Comparison of ENCODE assay signal across 10 cellular contexts in the genomic region with DNA sequence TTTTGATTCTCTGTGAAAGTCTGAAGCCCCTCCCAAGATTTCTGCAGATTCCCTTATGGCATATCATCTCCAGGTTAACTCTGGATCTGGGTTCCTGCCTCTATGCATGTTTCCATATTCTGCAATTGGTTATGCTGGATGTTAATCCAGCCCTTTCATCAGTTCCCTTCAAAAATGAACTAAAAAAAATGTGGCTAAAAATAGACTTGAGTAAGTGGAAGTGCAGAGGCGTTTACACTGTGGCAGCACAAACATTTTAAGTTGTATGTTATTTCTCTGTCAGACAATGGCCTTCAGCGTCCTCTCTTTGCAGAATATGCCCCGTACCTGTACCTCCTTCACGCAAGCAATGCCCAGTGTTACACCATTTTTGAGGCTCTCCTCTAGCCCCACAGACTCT.
"Had no signal": no experiment of that assay in that cellular context is flagged by ENCODE, and none has a peak within 500 bp of the region (broad histone marks: within the 10 kb centered on the region; RNA-seq: fewer than 3 reads in every experiment).

No MANE protein-coding gene starts in this region.

- H3K4me3 ChIP-seq: adrenal gland, body of pancreas, hepatocyte, skin epidermis, tibial artery had no signal

- H3K79me2 ChIP-seq: hepatocyte had no signal

- H2AFZ ChIP-seq: hepatocyte had no signal

- H3K4me1 ChIP-seq: body of pancreas, tibial artery had no signal

- DNase-seq: activated naive CD4-positive, alpha-beta T cell treated with anti-CD3 and anti-CD28 coated beads, Interleukin-2, amount 10 ng/mL, durations not matched to agents 7 days and 5 days; adrenal gland; body of pancreas; endodermal cell; kidney; retina; tibial artery had no signal

- H3K4me2 ChIP-seq: hepatocyte had no signal

- H3K27ac ChIP-seq: adrenal gland, body of pancreas, hepatocyte, skin epidermis, tibial artery had no signal

- H3K9me3 ChIP-seq: adrenal gland, body of pancreas, tibial artery had no signal

- H3K27me3 ChIP-seq: adrenal gland, body of pancreas, hepatocyte, tibial artery had no signal

- ATAC-seq: activated CD4-positive, CD25-positive, alpha-beta regulatory T cell treated with anti-CD3 and anti-CD28 coated beads, Interleukin-2, amount 50 U/mL, for 24 hours; body of pancreas had no signal
